In genomic region chr17:61289408-61290385, GRCh38 we compare ENCODE assay signal across 26 cellular contexts.
A peak's percentile ranks its signal among the peaks of the same experiment; 100 is the strongest.
DNase-seq lines count a peak whose midpoint lies in the region; ATAC-seq and TF ChIP-seq lines count a peak whose summit lies in the region.
"Had no signal": no experiment of that assay in that cellular context is flagged by ENCODE, and none has a peak within 500 bp of the region (broad histone marks: within the 10 kb centered on the region; RNA-seq: fewer than 3 reads in every experiment).

No MANE protein-coding gene starts in this region.

- H3K27me3 Mint-ChIP-seq in T-helper 2 cell treated with Interferon-gamma antibody and Interleukin-4, amounts not matched to agents 5 μg/mL and 100 μg/mL, for 36 hours (ENCODE audit: low read depth) = peaks cover 2% of the 10 kb centered on the region
- H3K27me3 Mint-ChIP-seq in GM23338 (ENCODE audit: insufficient read depth, low read depth, poor library complexity) = no peaks in the 10 kb centered on the region
- H3K27me3 Mint-ChIP-seq: CD4-positive, CD25-positive, alpha-beta regulatory T cell; natural killer cell treated with Interleukin-12 subunit alpha and Interleukin-12 subunit beta and Interleukin-15 and Interleukin-18, amount 100 ng/mL, for 72 hours had no signal

- no peak overlapping the region for H3K4me2 ChIP-seq in GM23338

- no peaks in the 10 kb centered on the region for H3K79me2 ChIP-seq in GM23338 (replicated peaks; ENCODE audit: insufficient read depth)
- H3K79me2 ChIP-seq: parathyroid adenoma had no signal

- no peaks in the 10 kb centered on the region for H3K9me3 Mint-ChIP-seq in T-helper 2 cell treated with Interferon-gamma antibody and Interleukin-4, amounts not matched to agents 5 μg/mL and 100 μg/mL, for 36 hours
- peaks cover 4% of the 10 kb centered on the region; the same call in 1 of the 3 replicates for H3K9me3 Mint-ChIP-seq in GM23338
- H3K9me3 Mint-ChIP-seq: CD4-positive, CD25-positive, alpha-beta regulatory T cell; HFFc6; natural killer cell treated with Interleukin-12 subunit alpha and Interleukin-12 subunit beta and Interleukin-15 and Interleukin-18, amount 100 ng/mL, for 72 hours had no signal

- H3K27ac ChIP-seq in GM23338 (ENCODE audit: low read depth) = no peak overlapping the region
- H3K27ac ChIP-seq: parathyroid adenoma, Peyer's patch had no signal

- DNase-seq in LNCaP clone FGC (ENCODE audit: low read depth) = peak; percentile 32
- peak; percentile 80 for DNase-seq in islet precursor cell
- no peak for DNase-seq in T-helper 2 cell treated with Interferon-gamma antibody and Interleukin-4, amounts not matched to agents 5 μg/mL and 100 μg/mL, for 36 hours (ENCODE audit: low spot score)
- DNase-seq in GM23338 (ENCODE audit: low spot score) = no peak
- DNase-seq: activated CD4-positive, CD25-positive, alpha-beta regulatory T cell treated with anti-CD3 and anti-CD28 coated beads, Interleukin-2, amount 50 U/mL, for 72 hours; activated T-cell treated with anti-CD3 and anti-CD28 coated beads, Interleukin-2, amount 50 U/mL, for 1 hour; amygdala; CD4-positive, CD25-positive, alpha-beta regulatory T cell; cortex of kidney; DMS 273 treated with DMSO at 0.1 percent for 48 hours; GDM1; HFFc6; left colon; midbrain; NCI-H1105; NCI-H2029; NCI-H446; NK-92 treated with Interleukin-12 subunit alpha and Interleukin-12 subunit beta, amount 100 ng/mL, for 24 hours; Peyer's patch had no signal

- H3K27me3 ChIP-seq in GM23338 (ENCODE audit: insufficient read depth) = no peaks in the 10 kb centered on the region
- H3K27me3 ChIP-seq: Peyer's patch had no signal

- no peak overlapping the region for H3K4me3 Mint-ChIP-seq in T-helper 2 cell treated with Interferon-gamma antibody and Interleukin-4, amounts not matched to agents 5 μg/mL and 100 μg/mL, for 36 hours
- no peak overlapping the region for H3K4me3 Mint-ChIP-seq in GM23338
- H3K4me3 Mint-ChIP-seq: CD4-positive, CD25-positive, alpha-beta regulatory T cell; HFFc6; natural killer cell treated with Interleukin-12 subunit alpha and Interleukin-12 subunit beta and Interleukin-15 and Interleukin-18, amount 100 ng/mL, for 72 hours had no signal

- H3K4me1 ChIP-seq in GM23338 (ENCODE audit: insufficient read depth) = peaks cover 33% of the 10 kb centered on the region
- H3K4me1 ChIP-seq: parathyroid adenoma, Peyer's patch had no signal

- peaks cover 6% of the 10 kb centered on the region; the same call in 1 of the 2 replicates for H3F3A ChIP-seq in GM23338 (replicated peaks; ENCODE audit: low read depth)

- H3K36me3 Mint-ChIP-seq in T-helper 2 cell treated with Interferon-gamma antibody and Interleukin-4, amounts not matched to agents 5 μg/mL and 100 μg/mL, for 36 hours (ENCODE audit: low read depth) = no peaks in the 10 kb centered on the region
- no peaks in the 10 kb centered on the region for H3K36me3 Mint-ChIP-seq in GM23338 (ENCODE audit: low read depth)
- H3K36me3 Mint-ChIP-seq: CD4-positive, CD25-positive, alpha-beta regulatory T cell; natural killer cell treated with Interleukin-12 subunit alpha and Interleukin-12 subunit beta and Interleukin-15 and Interleukin-18, amount 100 ng/mL, for 72 hours had no signal

- H3K4me3 ChIP-seq in LNCaP clone FGC (ENCODE audit: low read depth, low read length) (no peak overlapping the region), GM23338 (no peak overlapping the region)
- H3K4me3 ChIP-seq: Peyer's patch had no signal

- no peaks in the 10 kb centered on the region for H3K9me2 ChIP-seq in GM23338 (ENCODE audit: insufficient read depth)

- H4K20me1 ChIP-seq in GM23338 (replicated peaks; ENCODE audit: insufficient read depth) = no peaks in the 10 kb centered on the region

- TF ChIP-seq CTCF in LNCaP clone FGC (IDR thresholded peaks at IDR 0.05; ENCODE audit: control insufficient read depth, extremely low read depth, insufficient read depth) = no peak
- peak; percentile 61 for TF ChIP-seq CTCF in subcutaneous adipose tissue (IDR thresholded peaks at IDR 0.05; ENCODE audit: low read depth)
- no peak for TF ChIP-seq CTCF in GM23338 (conservative IDR thresholded peaks at IDR 0.05; ENCODE audit: low read depth in 2 of 2)

- H3K27ac Mint-ChIP-seq in T-helper 2 cell treated with Interferon-gamma antibody and Interleukin-4, amounts not matched to agents 5 μg/mL and 100 μg/mL, for 36 hours = no peak overlapping the region
- H3K27ac Mint-ChIP-seq in GM23338 = no peak overlapping the region
- H3K27ac Mint-ChIP-seq: CD4-positive, CD25-positive, alpha-beta regulatory T cell; HFFc6; natural killer cell treated with Interleukin-12 subunit alpha and Interleukin-12 subunit beta and Interleukin-15 and Interleukin-18, amount 100 ng/mL, for 72 hours had no signal

- ATAC-seq in SK-N-SH treated with all-trans-retinoic acid at 6 μM for 48 hours (peak; percentile 69), GM21381 (IDR thresholded peaks at IDR 0.05; ENCODE audit: unreplicated experiment) (no peak), GM23338 (no peak), GM21825 (IDR thresholded peaks at IDR 0.05; ENCODE audit: unreplicated experiment) (no peak)
- ATAC-seq: left colon; natural killer cell treated with Interleukin-12 subunit alpha and Interleukin-12 subunit beta and Interleukin-15 and Interleukin-18, amount 100 ng/mL, for 72 hours; sciatic nerve had no signal

- H3K4me1 Mint-ChIP-seq in T-helper 2 cell treated with Interferon-gamma antibody and Interleukin-4, amounts not matched to agents 5 μg/mL and 100 μg/mL, for 36 hours (ENCODE audit: low read depth) = peaks cover 5% of the 10 kb centered on the region
- peaks cover 27% of the 10 kb centered on the region for H3K4me1 Mint-ChIP-seq in GM23338

- no peaks in the 10 kb centered on the region for H3K36me3 ChIP-seq in GM23338 (ENCODE audit: insufficient read depth)
- H3K36me3 ChIP-seq: Peyer's patch had no signal

- H2AFZ ChIP-seq in GM23338 = no peak overlapping the region
- H2AFZ ChIP-seq: parathyroid adenoma had no signal

TF ChIP-seq in SK-N-SH treated with all-trans-retinoic acid at 6 μM for 48 hours, 23 proteins besides CTCF, POLR2A, EP300 and RAD21 (continues in another document):
- TF ChIP-seq TSHZ2 (CRISPR knock-in tag; IDR thresholded peaks at IDR 0.05) = peak; percentile 18; the same call in 1 of the 2 replicates
- TF ChIP-seq ZNF70 (CRISPR knock-in tag; IDR thresholded peaks at IDR 0.05) = no peak
- no peak for TF ChIP-seq TOX (CRISPR knock-in tag; IDR thresholded peaks at IDR 0.05; ENCODE audit: borderline replicate concordance)
- TF ChIP-seq CSDC2 (CRISPR knock-in tag; IDR thresholded peaks at IDR 0.05) = peak; percentile 30; the same call in 1 of the 2 replicates
- TF ChIP-seq ESRRG (CRISPR knock-in tag; IDR thresholded peaks at IDR 0.05) = no peak

TF ChIP-seq in GM23338, 12 proteins besides CTCF, POLR2A, EP300 and RAD21 (continues in another document):
- no peak for TF ChIP-seq EZH2phosphoT487 (IDR thresholded peaks at IDR 0.05; ENCODE audit: unreplicated experiment)
- TF ChIP-seq ZNF462 (CRISPR knock-in tag; IDR thresholded peaks at IDR 0.05) = no peak

Comparison
In these comparisons a context has a peak if more than half of its experiments do, and no peak if none do; other contexts are left out.
1. DNase-seq: peak in LNCaP clone FGC (single experiment) and islet precursor cell (single experiment); none in T-helper 2 cell treated with Interferon-gamma antibody and Interleukin-4, amounts not matched to agents 5 μg/mL and 100 μg/mL, for 36 hours (single experiment) and GM23338 (single experiment).